8 cellular contexts compared by ENCODE assay signal in the genomic region with DNA sequence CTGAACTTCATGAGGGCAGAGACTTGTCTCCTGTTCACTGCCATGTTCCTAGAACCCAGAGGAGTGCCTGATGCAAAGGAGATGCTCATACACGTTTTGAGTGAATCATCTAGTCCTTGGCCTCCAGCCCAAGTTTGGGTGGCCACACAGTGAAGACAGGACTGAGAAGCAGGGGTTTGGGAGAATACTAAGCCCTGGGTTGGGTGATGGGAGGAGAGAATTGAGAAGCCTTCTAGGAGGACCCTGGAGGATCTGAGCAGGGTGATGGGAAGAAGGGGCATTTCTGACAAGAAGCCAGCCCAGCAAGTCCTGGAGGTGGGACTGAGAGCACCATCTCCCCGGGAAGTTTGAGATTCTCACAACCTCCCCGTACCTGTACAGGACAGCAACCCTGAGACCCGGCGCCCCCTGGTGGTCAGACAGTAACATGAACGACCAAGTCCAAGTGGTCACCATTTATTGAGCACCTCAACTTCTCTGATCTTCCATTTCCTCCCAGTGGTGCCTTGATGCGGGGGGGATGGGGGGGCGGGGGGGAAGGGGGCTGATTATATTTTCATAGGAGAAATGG. TPM values are rescaled to one million over a fixed set of nuclear protein-coding genes. Genes with fewer than 3 reads are reported as not detected.
DNase-seq lines count a peak whose midpoint lies in the region; ATAC-seq, FAIRE-seq and TF ChIP-seq lines count a peak whose summit lies in the region.

No MANE protein-coding gene starts in this region.

- no peaks in the 10 kb centered on the region for H3K27me3 ChIP-seq in gastroesophageal sphincter

- peaks cover 0 to 3% (median 0%) of the 10 kb centered on the region in 7 donors for H3K9me3 Mint-ChIP-seq in CD14-positive monocyte

- no peak overlapping the region for H3K4me3 ChIP-seq in HFF-Myc (replicated peaks; ENCODE audit: low read depth, low read length)
- no peak overlapping the region for H3K4me3 ChIP-seq in gastroesophageal sphincter

- peaks cover 3 to 8% (median 4%) of the 10 kb centered on the region in 3 donors for H3K27me3 Mint-ChIP-seq in CD14-positive monocyte (ENCODE audit: low read depth in 3 of 3)

- no peaks in the 10 kb centered on the region for H3K9me3 ChIP-seq in gastroesophageal sphincter

- TF ChIP-seq EP300 in gastroesophageal sphincter (IDR thresholded peaks at IDR 0.05) = no peak

- intact Hi-C loops in CD14-positive monocyte (cut with micrococcal nuclease) = no loop called here

- peaks cover 23 to 48% of the 10 kb centered on the region in 2 donors for H3K36me3 Mint-ChIP-seq in CD14-positive monocyte

- no peak for TF ChIP-seq POLR2A in gastroesophageal sphincter (IDR thresholded peaks at IDR 0.05)

- 7% methylated on average over 2 to 5 of the region's 8 CpGs for WGBS in gastroesophageal sphincter (ENCODE audit: low coverage in 1 of 2), 2 donors

- FAIRE-seq in urothelium cell line (lab: Jason Lieb, UNC) = peak; percentile 67

- H3K27ac ChIP-seq in gastroesophageal sphincter = no peak overlapping the region

- H3K4me3 Mint-ChIP-seq in CD14-positive monocyte = peak overlapping the region in 1 of 2 donors; percentile 7

- TF ChIP-seq CTCF in CD14-positive monocyte (IDR thresholded peaks at IDR 0.05) (peak; percentile 53), HFF-Myc (IDR thresholded peaks at IDR 0.05; ENCODE audit: low read depth, low read length, missing control alignments) (peak; percentile 71), gastroesophageal sphincter (IDR thresholded peaks at IDR 0.05) (peak in 3 of 4 experiments; percentile 33 to 61 (median 48))

- no peak for ATAC-seq in gastroesophageal sphincter
- no peak for ATAC-seq in GM21390 (IDR thresholded peaks at IDR 0.05; ENCODE audit: unreplicated experiment)

- peaks cover 19% of the 10 kb centered on the region for H3K4me1 Mint-ChIP-seq in CD14-positive monocyte

- DNase-seq in CD14-positive monocyte (ENCODE audit: low spot score) (peak; percentile 62), HFF-Myc (ENCODE audit: extremely low read depth, low read depth) (peak; percentile 22), RPMI7951 (ENCODE audit: low read depth) (peak; percentile 61), pons (ENCODE audit: low spot score) (peak; percentile 13), urothelium cell line (ENCODE audit: low spot score) (peak; percentile 72)
- DNase-seq in activated effector memory CD4-positive, alpha-beta T cell treated with anti-CD3 and anti-CD28 coated beads, Interleukin-2, amount 50 U/mL, for 16 hours = peak; percentile 90

- H3K27ac Mint-ChIP-seq in CD14-positive monocyte = peak overlapping the region in 3 of 7 donors; percentile 11 to 80 (median 70)

- peaks cover 0 to 44% of the 10 kb centered on the region in 2 donors for H3K36me3 ChIP-seq in gastroesophageal sphincter

- peaks cover 0 to 12% (median 0%) of the 10 kb centered on the region in 3 donors for H3K4me1 ChIP-seq in gastroesophageal sphincter

RNA-seq across cellular contexts. Expression of gene CTU1, which starts 11.0 kb away (rescaled TPM):
- polyA plus RNA-seq in CD14-positive monocyte = 1 to 10 TPM in 1 of 2 donors, under 1 TPM in 1; 0.75 to 3.0 TPM
- 3.6 and 6.8 TPM in 2 replicates for total RNA-seq in RPMI7951 (2014; rRNA removed; shearing (Covaris generic))
- total RNA-seq in gastroesophageal sphincter = 10 to 100 TPM in 3 of 4 donors, 1 to 10 TPM in 1; 9.8 to 12.8 (median 11.4) TPM

RNA-seq across cellular contexts. Expression of gene KLK14, which starts 14.6 kb away (rescaled TPM):
- polyA plus RNA-seq in CD14-positive monocyte = not detected
- not detected in 2 replicates for total RNA-seq in RPMI7951 (2014; rRNA removed; shearing (Covaris generic))
- not detected for total RNA-seq in gastroesophageal sphincter

RNA-seq across cellular contexts. Expression of gene SIGLEC9, which starts 27.5 kb away (rescaled TPM):
- 100 to 1,000 TPM in 1 of 2 donors, 10 to 100 TPM in 1; 87.5 to 133 TPM for polyA plus RNA-seq in CD14-positive monocyte
- total RNA-seq in RPMI7951 (2014; rRNA removed; shearing (Covaris generic)) = 0.10 TPM in 1 of 2 replicates, not detected in the other
- 1 to 10 TPM in 3 of 4 donors, under 1 TPM in 1; 0.62 to 9.2 (median 4.0) TPM for total RNA-seq in gastroesophageal sphincter

RNA-seq across cellular contexts. Expression of gene KLK13, which starts 32.4 kb away (rescaled TPM):
- polyA plus RNA-seq in CD14-positive monocyte = not detected
- not detected in 2 replicates for total RNA-seq in RPMI7951 (2014; rRNA removed; shearing (Covaris generic))
- total RNA-seq in gastroesophageal sphincter = 1 to 10 TPM in 3 of 4 donors, not detected in 1; 1.3 to 6.1 (median 5.1) TPM

RNA-seq across cellular contexts. Expression of gene SIGLEC7, which starts 44.9 kb away (rescaled TPM):
- 10 to 100 TPM; 71.8 to 93.3 TPM for polyA plus RNA-seq in CD14-positive monocyte
- total RNA-seq in RPMI7951 (2014; rRNA removed; shearing (Covaris generic)) = not detected in 2 replicates
- 1 to 10 TPM in 2 of 4 donors, under 1 TPM in 1, not detected in 1; 0.46 to 4.4 (median 2.8) TPM for total RNA-seq in gastroesophageal sphincter

Comparison
In these comparisons a context has a peak if more than half of its experiments do, and no peak if none do; other contexts are left out.
1. DNase-seq: peak in every context shown above with its lines; median percentile 90 in activated effector memory CD4-positive, alpha-beta T cell treated with anti-CD3 and anti-CD28 coated beads, Interleukin-2, amount 50 U/mL, for 16 hours; 72 in urothelium cell line; 62 in CD14-positive monocyte; 61 in RPMI7951; 22 in HFF-Myc; 13 in pons.